27 cellular contexts compared by ENCODE assay signal in genomic region chr19:7912144-7912696, GRCh38. TPM values are rescaled to one million over a fixed set of nuclear protein-coding genes. Genes with fewer than 3 reads are reported as not detected.
DNase-seq lines count a peak whose midpoint lies in the region; ATAC-seq, FAIRE-seq and TF ChIP-seq lines count a peak whose summit lies in the region.
"Had no signal": no experiment of that assay in that cellular context is flagged by ENCODE, and none has a peak within 500 bp of the region (broad histone marks: within the 10 kb centered on the region; RNA-seq: fewer than 3 reads in every experiment).

No MANE protein-coding gene starts in this region.

- no peak overlapping the region for H3K27ac Mint-ChIP-seq in osteocyte (ENCODE audit: unreplicated experiment)
- H3K27ac Mint-ChIP-seq: CD4-positive, alpha-beta T cell had no signal

- peaks cover 0 to 15% (median under 1%) of the 10 kb centered on the region in 4 donors for H3K4me1 ChIP-seq in right lobe of liver
- peaks cover 16% of the 10 kb centered on the region for H3K4me1 ChIP-seq in HepG2 (ENCODE audit: insufficient read depth, low read length)

- H3K27me3 ChIP-seq in right lobe of liver, result no peaks in the 10 kb centered on the region
- H3K27me3 ChIP-seq in HepG2 (ENCODE audit: control insufficient read depth in 1 of 2, insufficient read depth in 2 of 2, low read length in 2 of 2), result no peaks in the 10 kb centered on the region

- H3K27ac ChIP-seq in right lobe of liver (no peak overlapping the region), HepG2 (ENCODE audit: extremely low read length, insufficient read depth, low read length) (no peak overlapping the region)

- in situ Hi-C loops in HepG2 (cut with HindIII; ENCODE audit: extremely low pct_ligation_motif_present, low pct_unique_long_range_greater_than_20kb), result no loop called here

- CTCF ChIA-PET in HepG2 (lab: Yijun Ruan, JAX; ENCODE audit: low intra/inter-chr PET ratio, low total read pairs), result no interaction called here

- H3K4me3 ChIP-seq in right lobe of liver (no peak overlapping the region), HepG2 (replicated peaks in 1 of 3; ENCODE audit: insufficient read depth in 1 of 3, low read depth in 2 of 3, low read length in 3 of 3) (no peak overlapping the region)

- POLR2A ChIA-PET in HepG2 (lab: Yijun Ruan, JAX), result interaction anchor here (1.9 to 2.6 kb wide), 2 partner anchors 8 to 9 kb away, joined by 6 to 8 read pairs; partner anchors contain the start of genes MAP2K7 and SNAPC2

- H3K4me2 ChIP-seq in HepG2 (ENCODE audit: low read depth, low read length), result no peak overlapping the region
- H3K4me2 ChIP-seq: SK-N-SH had no signal

- no peak for TF ChIP-seq EP300 in HepG2 (IDR thresholded peaks at IDR 0.05; ENCODE audit: low read depth in 2 of 2, low read length in 2 of 2)
- TF ChIP-seq EP300 in HepG2 (CRISPR knock-in tag; IDR thresholded peaks at IDR 0.05; ENCODE audit: borderline replicate concordance), result no peak

- H3K9me3 Mint-ChIP-seq in osteocyte (ENCODE audit: unreplicated experiment), result no peaks in the 10 kb centered on the region
- H3K9me3 Mint-ChIP-seq: CD4-positive, alpha-beta T cell had no signal

- TF ChIP-seq CTCF in right lobe of liver (IDR thresholded peaks at IDR 0.05) (no peak), HepG2 (CRISPR knock-in tag; IDR thresholded peaks at IDR 0.05) (no peak), osteocyte (IDR thresholded peaks at IDR 0.05) (no peak)

- H3K36me3 ChIP-seq in right lobe of liver (peaks cover 0 to 24% (median 8%) of the 10 kb centered on the region in 4 donors), HepG2 (replicated peaks in 1 of 2; ENCODE audit: control insufficient read depth in 1 of 2, insufficient read depth in 2 of 2, low read length in 2 of 2) (peaks cover 4 to 20% of the 10 kb centered on the region in 2 experiments; a peak in 3 of 5 replicates)

- H3K36me3 Mint-ChIP-seq in osteocyte (ENCODE audit: unreplicated experiment), result peaks cover 15% of the 10 kb centered on the region

- no peaks in the 10 kb centered on the region for H3K9me3 ChIP-seq in right lobe of liver
- no peaks in the 10 kb centered on the region for H3K9me3 ChIP-seq in HepG2 (ENCODE audit: low read length)
- H3K9me3 ChIP-seq: SK-N-SH had no signal

- TF ChIP-seq POLR2A in right lobe of liver (IDR thresholded peaks at IDR 0.05) (no peak), HepG2 (IDR thresholded peaks at IDR 0.05; ENCODE audit: insufficient read depth in 1 of 2, low read depth in 2 of 2, low read length in 2 of 2) (no peak)

- WGBS in right lobe of liver (ENCODE audit: insufficient coverage, low coverage, low lambda C conversion rate, missing lambda C conversion rate), result 100% methylated on average over 2 of the region's 31 CpGs
- WGBS in HepG2 (ENCODE audit: low lambda C conversion rate), result 97% methylated on average over 11 of the region's 31 CpGs

- no peak overlapping the region for H3K4me3 Mint-ChIP-seq in osteocyte (ENCODE audit: unreplicated experiment)

- intact Hi-C loops in right lobe of liver (cut with DNase I), result no loop called here
- intact Hi-C loops in HepG2 (cut with micrococcal nuclease; ENCODE audit: unreplicated experiment), result no loop called here
- intact Hi-C loops in left colon (cut with DNase I, micrococcal nuclease), result no loop called here
- intact Hi-C loops in sciatic nerve (cut with DNase I), result loop anchor here (5.0 kb wide), 1 partner anchor 1195 kb away; the partner anchor contains the start of gene OR7G2

- no peak for TF ChIP-seq RAD21 in HepG2 (CRISPR knock-in tag; IDR thresholded peaks at IDR 0.05)

- H3K27me3 Mint-ChIP-seq in osteocyte (ENCODE audit: unreplicated experiment), result peaks cover 6% of the 10 kb centered on the region

- no peak overlapping the region for H2AFZ ChIP-seq in HepG2 (ENCODE audit: low read length)

- no peak for FAIRE-seq in HepG2 (lab: Jason Lieb, UNC)
- FAIRE-seq: GM19239, H1, RCC 7860 had no signal

- H3K4me1 Mint-ChIP-seq in osteocyte (ENCODE audit: unreplicated experiment), result peaks cover 6% of the 10 kb centered on the region

- H3K79me2 ChIP-seq in HepG2 (ENCODE audit: insufficient read depth, low read length), result no peaks in the 10 kb centered on the region

- H4K20me1 ChIP-seq in HepG2 (ENCODE audit: insufficient read depth, low read length), result peaks cover 3% of the 10 kb centered on the region; the same call in 1 of the 2 replicates

- BruUV-seq in HepG2 (replicated peaks; lab: Mats Ljungman, UMichigan), result no TSS peak

- peak in 2 of 3 donors; percentile 51 to 52 for DNase-seq in right lobe of liver
- DNase-seq in HepG2 (ENCODE audit: low spot score), result no peak
- peak; percentile 4 to 26 for DNase-seq in left colon
- DNase-seq in sciatic nerve (ENCODE audit: low spot score), result peak; percentile 58
- DNase-seq in COR-L47 (lab: John Stamatoyannopoulos, UW), result no peak
- DNase-seq in NCI-H146 (lab: John Stamatoyannopoulos, UW), result no peak
- DNase-seq in osteocyte (ENCODE audit: extremely low spot score, unreplicated experiment), result no peak
- DNase-seq: 8988T; ACHN; CD4-positive, alpha-beta T cell; DMS53; Kasumi-1; MV-4-11; NCI-H1105; NCI-H1436 treated with DMSO at 0.1 percent for 48 hours; NCI-H1930; NCI-H2107; NCI-H446; NCI-H524 treated with DMSO at 0.1 percent for 48 hours; NCI-H774; SK-N-SH had no signal

- no peak for ATAC-seq in right lobe of liver
- ATAC-seq in HepG2, result no peak
- no peak for ATAC-seq in left colon
- no peak for ATAC-seq in sciatic nerve
- ATAC-seq: HCT116 had no signal

- H3K9ac ChIP-seq in HepG2 (ENCODE audit: insufficient read depth, low read depth, low read length), result no peak overlapping the region
- H3K9ac ChIP-seq: SK-N-SH had no signal

RNA-seq across cellular contexts. Expression of gene TGFBR3L, which starts 2.4 kb away (rescaled TPM):
- total RNA-seq in right lobe of liver (1 to 10 TPM in 3 of 6 experiments, under 1 TPM in 3; 0.42 to 2.9 (median 1.3) TPM), HepG2 (2016; rRNA removed; fragmentation: Illumina TruSeq; extraction: Trizol) (0.83 and 1.0 TPM in 2 replicates), left colon (under 1 TPM in 1 of 2 donors, not detected in 1; 0.53 TPM), sciatic nerve (not detected), osteocyte (2.3 and 2.6 TPM in 2 replicates)
- 3.2 and 3.7 TPM in 2 replicates for total RNA-seq in HepG2 (2016; cell fraction: cytosol; rRNA removed; fragmentation: Illumina TruSeq; extraction: Trizol; ENCODE audit: low read depth)
- total RNA-seq in HepG2 (2016; cell fraction: insoluble cytoplasmic fraction; rRNA removed; fragmentation: Illumina TruSeq; extraction: Trizol), result 0.56 and 1.1 TPM in 2 replicates
- 1.6 and 2.1 TPM in 2 replicates for total RNA-seq in HepG2 (2016; cell fraction: membrane; rRNA removed; fragmentation: Illumina TruSeq; extraction: Trizol)
- total RNA-seq in HepG2 (2016; cell fraction: nucleus; rRNA removed; fragmentation: Illumina TruSeq; extraction: Trizol), result 0.81 TPM in 1 of 2 replicates, not detected in the other
- polyA plus RNA-seq in HepG2 (2011; rRNA removed), result 0.14 and 0.20 TPM in 2 replicates
- polyA plus RNA-seq in HepG2 (2011; cell fraction: cytosol; rRNA removed), result 0.25 and 0.55 TPM in 2 replicates
- polyA plus RNA-seq in HepG2 (2011; cell fraction: nucleus; rRNA removed), result 1.0 and 1.6 TPM in 2 replicates
- polyA plus RNA-seq in HepG2 (2012), result 0.25 and 0.69 TPM in 2 replicates
- polyA plus RNA-seq in HepG2 (2016; cell fraction: cytosol; fragmentation: Illumina TruSeq; extraction: Trizol; ENCODE audit: low read depth), result 7.2 and 8.1 TPM in 2 replicates
- 0.49 and 1.4 TPM in 2 replicates for polyA plus RNA-seq in HepG2 (2016; cell fraction: insoluble cytoplasmic fraction; fragmentation: Illumina TruSeq; extraction: Trizol; ENCODE audit: low read depth)
- polyA plus RNA-seq in HepG2 (2016; cell fraction: membrane; fragmentation: Illumina TruSeq; extraction: Trizol; ENCODE audit: low read depth), result 4.1 and 4.2 TPM in 2 replicates
- polyA plus RNA-seq in HepG2 (2016; cell fraction: nucleus; fragmentation: Illumina TruSeq; extraction: Trizol; ENCODE audit: insufficient read depth, low read depth), result 0.90 and 1.3 TPM in 2 replicates
- 0.30 and 1.5 TPM in 2 replicates for polyA minus RNA-seq in HepG2 (2011; rRNA and poly(A)+ RNA removed; ENCODE audit: low replicate concordance)
- not detected in 2 replicates for polyA minus RNA-seq in HepG2 (2011; cell fraction: cytosol; rRNA and poly(A)+ RNA removed)
- polyA minus RNA-seq in HepG2 (2011; cell fraction: nucleus; rRNA and poly(A)+ RNA removed), result not detected in 2 replicates
- total RNA-seq: G401, HT-29 had no signal

RNA-seq across cellular contexts. Expression of gene SNAPC2, which starts 7.9 kb away (rescaled TPM):
- 1 to 10 TPM; 3.5 to 7.8 (median 5.2) TPM for total RNA-seq in right lobe of liver
- 9.5 and 10.2 TPM in 2 replicates for total RNA-seq in HepG2 (2016; rRNA removed; fragmentation: Illumina TruSeq; extraction: Trizol)
- total RNA-seq in HepG2 (2016; cell fraction: cytosol; rRNA removed; fragmentation: Illumina TruSeq; extraction: Trizol; ENCODE audit: low read depth), result 3.3 and 4.0 TPM in 2 replicates
- total RNA-seq in HepG2 (2016; cell fraction: insoluble cytoplasmic fraction; rRNA removed; fragmentation: Illumina TruSeq; extraction: Trizol), result 8.2 and 10.9 TPM in 2 replicates
- 6.9 and 7.4 TPM in 2 replicates for total RNA-seq in HepG2 (2016; cell fraction: membrane; rRNA removed; fragmentation: Illumina TruSeq; extraction: Trizol)
- 3.7 and 5.2 TPM in 2 replicates for total RNA-seq in HepG2 (2016; cell fraction: nucleus; rRNA removed; fragmentation: Illumina TruSeq; extraction: Trizol)
- 12.7 and 14.9 TPM in 2 replicates for polyA plus RNA-seq in HepG2 (2011; rRNA removed)
- polyA plus RNA-seq in HepG2 (2011; cell fraction: cytosol; rRNA removed), result 8.4 and 15.7 TPM in 2 replicates
- 12.8 and 13.8 TPM in 2 replicates for polyA plus RNA-seq in HepG2 (2011; cell fraction: nucleus; rRNA removed)
- 11.7 and 16.4 TPM in 2 replicates for polyA plus RNA-seq in HepG2 (2012)
- 3.7 and 4.1 TPM in 2 replicates for polyA plus RNA-seq in HepG2 (2016; cell fraction: cytosol; fragmentation: Illumina TruSeq; extraction: Trizol; ENCODE audit: low read depth)
- polyA plus RNA-seq in HepG2 (2016; cell fraction: insoluble cytoplasmic fraction; fragmentation: Illumina TruSeq; extraction: Trizol; ENCODE audit: low read depth), result 11.2 and 15.9 TPM in 2 replicates
- 6.9 and 8.4 TPM in 2 replicates for polyA plus RNA-seq in HepG2 (2016; cell fraction: membrane; fragmentation: Illumina TruSeq; extraction: Trizol; ENCODE audit: low read depth)
- 13.1 and 13.7 TPM in 2 replicates for polyA plus RNA-seq in HepG2 (2016; cell fraction: nucleus; fragmentation: Illumina TruSeq; extraction: Trizol; ENCODE audit: insufficient read depth, low read depth)
- 8.5 and 12.6 TPM in 2 replicates for polyA minus RNA-seq in HepG2 (2011; rRNA and poly(A)+ RNA removed; ENCODE audit: low replicate concordance)
- polyA minus RNA-seq in HepG2 (2011; cell fraction: cytosol; rRNA and poly(A)+ RNA removed), result 7.2 and 7.8 TPM in 2 replicates
- polyA minus RNA-seq in HepG2 (2011; cell fraction: nucleus; rRNA and poly(A)+ RNA removed), result 1.7 and 4.4 TPM in 2 replicates
- 10 to 100 TPM; 10.6 to 17.7 TPM for total RNA-seq in left colon
- total RNA-seq in sciatic nerve, result 14.9 TPM
- total RNA-seq in osteocyte, result 19.6 and 21.9 TPM in 2 replicates

RNA-seq across cellular contexts. Expression of gene MAP2K7, which starts 8.5 kb away (rescaled TPM):
- total RNA-seq in right lobe of liver, result 10 to 100 TPM in 5 of 6 experiments, 1 to 10 TPM in 1; 9.7 to 22.1 (median 15.6) TPM
- total RNA-seq in HepG2 (2016; rRNA removed; fragmentation: Illumina TruSeq; extraction: Trizol), result 8.7 and 10.8 TPM in 2 replicates
- 3.9 and 4.1 TPM in 2 replicates for total RNA-seq in HepG2 (2016; cell fraction: cytosol; rRNA removed; fragmentation: Illumina TruSeq; extraction: Trizol; ENCODE audit: low read depth)
- 7.6 and 11.7 TPM in 2 replicates for total RNA-seq in HepG2 (2016; cell fraction: insoluble cytoplasmic fraction; rRNA removed; fragmentation: Illumina TruSeq; extraction: Trizol)
- total RNA-seq in HepG2 (2016; cell fraction: membrane; rRNA removed; fragmentation: Illumina TruSeq; extraction: Trizol), result 11.5 and 13.1 TPM in 2 replicates
- total RNA-seq in HepG2 (2016; cell fraction: nucleus; rRNA removed; fragmentation: Illumina TruSeq; extraction: Trizol), result 8.3 and 8.5 TPM in 2 replicates
- polyA plus RNA-seq in HepG2 (2011; rRNA removed), result 9.0 and 14.8 TPM in 2 replicates
- 8.8 and 11.2 TPM in 2 replicates for polyA plus RNA-seq in HepG2 (2011; cell fraction: cytosol; rRNA removed)
- 42.0 and 50.6 TPM in 2 replicates for polyA plus RNA-seq in HepG2 (2011; cell fraction: nucleus; rRNA removed)
- polyA plus RNA-seq in HepG2 (2012), result 17.3 and 19.9 TPM in 2 replicates
- polyA plus RNA-seq in HepG2 (2016; cell fraction: cytosol; fragmentation: Illumina TruSeq; extraction: Trizol; ENCODE audit: low read depth), result 3.9 and 4.4 TPM in 2 replicates
- polyA plus RNA-seq in HepG2 (2016; cell fraction: insoluble cytoplasmic fraction; fragmentation: Illumina TruSeq; extraction: Trizol; ENCODE audit: low read depth), result 10.5 and 15.1 TPM in 2 replicates
- 8.5 and 10.6 TPM in 2 replicates for polyA plus RNA-seq in HepG2 (2016; cell fraction: membrane; fragmentation: Illumina TruSeq; extraction: Trizol; ENCODE audit: low read depth)
- polyA plus RNA-seq in HepG2 (2016; cell fraction: nucleus; fragmentation: Illumina TruSeq; extraction: Trizol; ENCODE audit: insufficient read depth, low read depth), result 25.7 and 31.5 TPM in 2 replicates
- polyA minus RNA-seq in HepG2 (2011; rRNA and poly(A)+ RNA removed; ENCODE audit: low replicate concordance), result 17.6 and 23.5 TPM in 2 replicates
- polyA minus RNA-seq in HepG2 (2011; cell fraction: cytosol; rRNA and poly(A)+ RNA removed), result 10.0 and 13.0 TPM in 2 replicates
- polyA minus RNA-seq in HepG2 (2011; cell fraction: nucleus; rRNA and poly(A)+ RNA removed), result 11.2 and 11.7 TPM in 2 replicates
- total RNA-seq in left colon, result 10 to 100 TPM; 27.0 to 29.2 TPM
- 34.0 TPM for total RNA-seq in sciatic nerve
- 34.4 and 42.1 TPM in 2 replicates for total RNA-seq in osteocyte

RNA-seq across cellular contexts. Expression of gene CTXN1, which starts 13.7 kb away (rescaled TPM):
- total RNA-seq in right lobe of liver, result under 1 TPM in 2 of 6 experiments, not detected in 4; 0.18 to 0.49 TPM
- total RNA-seq in HepG2 (2016; rRNA removed; fragmentation: Illumina TruSeq; extraction: Trizol), result 0.11 and 0.36 TPM in 2 replicates
- total RNA-seq in HepG2 (2016; cell fraction: cytosol; rRNA removed; fragmentation: Illumina TruSeq; extraction: Trizol; ENCODE audit: low read depth), result 0.35 and 0.71 TPM in 2 replicates
- total RNA-seq in HepG2 (2016; cell fraction: insoluble cytoplasmic fraction; rRNA removed; fragmentation: Illumina TruSeq; extraction: Trizol), result 0.15 and 0.26 TPM in 2 replicates
- total RNA-seq in HepG2 (2016; cell fraction: membrane; rRNA removed; fragmentation: Illumina TruSeq; extraction: Trizol), result 0.71 and 0.83 TPM in 2 replicates
- not detected in 2 replicates for total RNA-seq in HepG2 (2016; cell fraction: nucleus; rRNA removed; fragmentation: Illumina TruSeq; extraction: Trizol)
- polyA plus RNA-seq in HepG2 (2011; rRNA removed), result 0.12 TPM in 1 of 2 replicates, not detected in the other
- polyA plus RNA-seq in HepG2 (2011; cell fraction: cytosol; rRNA removed), result 0.09 and 0.27 TPM in 2 replicates
- 0.13 and 0.17 TPM in 2 replicates for polyA plus RNA-seq in HepG2 (2011; cell fraction: nucleus; rRNA removed)
- polyA plus RNA-seq in HepG2 (2012), result not detected in 2 replicates
- polyA plus RNA-seq in HepG2 (2016; cell fraction: cytosol; fragmentation: Illumina TruSeq; extraction: Trizol; ENCODE audit: low read depth), result 4.0 and 4.4 TPM in 2 replicates
- 1.2 and 1.6 TPM in 2 replicates for polyA plus RNA-seq in HepG2 (2016; cell fraction: insoluble cytoplasmic fraction; fragmentation: Illumina TruSeq; extraction: Trizol; ENCODE audit: low read depth)
- 3.9 and 4.4 TPM in 2 replicates for polyA plus RNA-seq in HepG2 (2016; cell fraction: membrane; fragmentation: Illumina TruSeq; extraction: Trizol; ENCODE audit: low read depth)
- 0.75 and 1.4 TPM in 2 replicates for polyA plus RNA-seq in HepG2 (2016; cell fraction: nucleus; fragmentation: Illumina TruSeq; extraction: Trizol; ENCODE audit: insufficient read depth, low read depth)
- 0.12 and 1.4 TPM in 2 replicates for polyA minus RNA-seq in HepG2 (2011; rRNA and poly(A)+ RNA removed; ENCODE audit: low replicate concordance)
- 0.62 TPM in 1 of 2 replicates, not detected in the other for polyA minus RNA-seq in HepG2 (2011; cell fraction: cytosol; rRNA and poly(A)+ RNA removed)
- polyA minus RNA-seq in HepG2 (2011; cell fraction: nucleus; rRNA and poly(A)+ RNA removed), result 0.39 TPM in 1 of 2 replicates, not detected in the other
- total RNA-seq in left colon, result 1 to 10 TPM in 1 of 2 donors, under 1 TPM in 1; 0.61 to 5.1 TPM
- 1.5 TPM for total RNA-seq in sciatic nerve
- 28.7 and 28.8 TPM in 2 replicates for total RNA-seq in osteocyte
- total RNA-seq: CD4-positive, alpha-beta T cell had no signal

RNA-seq across cellular contexts. Expression of gene LRRC8E, which starts 23.9 kb away (rescaled TPM):
- total RNA-seq in right lobe of liver (1 to 10 TPM; 1.5 to 9.6 (median 3.5) TPM), HepG2 (2016; rRNA removed; fragmentation: Illumina TruSeq; extraction: Trizol) (4.0 and 8.0 TPM in 2 replicates), left colon (1 to 10 TPM; 2.7 to 3.1 TPM), sciatic nerve (0.09 TPM), osteocyte (3.3 and 3.5 TPM in 2 replicates)
- total RNA-seq in HepG2 (2016; cell fraction: cytosol; rRNA removed; fragmentation: Illumina TruSeq; extraction: Trizol; ENCODE audit: low read depth), result 0.97 and 1.0 TPM in 2 replicates
- total RNA-seq in HepG2 (2016; cell fraction: insoluble cytoplasmic fraction; rRNA removed; fragmentation: Illumina TruSeq; extraction: Trizol), result 4.0 and 9.1 TPM in 2 replicates
- total RNA-seq in HepG2 (2016; cell fraction: membrane; rRNA removed; fragmentation: Illumina TruSeq; extraction: Trizol), result 2.2 and 3.4 TPM in 2 replicates
- total RNA-seq in HepG2 (2016; cell fraction: nucleus; rRNA removed; fragmentation: Illumina TruSeq; extraction: Trizol), result 7.5 and 8.2 TPM in 2 replicates
- polyA plus RNA-seq in HepG2 (2011; rRNA removed), result 10.3 and 14.6 TPM in 2 replicates
- polyA plus RNA-seq in HepG2 (2011; cell fraction: cytosol; rRNA removed), result 6.6 and 7.8 TPM in 2 replicates
- polyA plus RNA-seq in HepG2 (2011; cell fraction: nucleus; rRNA removed), result 7.6 and 8.4 TPM in 2 replicates
- polyA plus RNA-seq in HepG2 (2012), result 10.1 and 12.0 TPM in 2 replicates
- 0.41 and 0.42 TPM in 2 replicates for polyA plus RNA-seq in HepG2 (2016; cell fraction: cytosol; fragmentation: Illumina TruSeq; extraction: Trizol; ENCODE audit: low read depth)
- 2.8 and 3.6 TPM in 2 replicates for polyA plus RNA-seq in HepG2 (2016; cell fraction: insoluble cytoplasmic fraction; fragmentation: Illumina TruSeq; extraction: Trizol; ENCODE audit: low read depth)
- 0.65 and 1.00 TPM in 2 replicates for polyA plus RNA-seq in HepG2 (2016; cell fraction: membrane; fragmentation: Illumina TruSeq; extraction: Trizol; ENCODE audit: low read depth)
- polyA plus RNA-seq in HepG2 (2016; cell fraction: nucleus; fragmentation: Illumina TruSeq; extraction: Trizol; ENCODE audit: insufficient read depth, low read depth), result 8.0 and 10.3 TPM in 2 replicates
- polyA minus RNA-seq in HepG2 (2011; rRNA and poly(A)+ RNA removed; ENCODE audit: low replicate concordance), result 13.5 and 26.2 TPM in 2 replicates
- polyA minus RNA-seq in HepG2 (2011; cell fraction: cytosol; rRNA and poly(A)+ RNA removed), result 10.5 and 13.4 TPM in 2 replicates
- polyA minus RNA-seq in HepG2 (2011; cell fraction: nucleus; rRNA and poly(A)+ RNA removed), result 5.5 and 7.0 TPM in 2 replicates
- total RNA-seq: CD4-positive, alpha-beta T cell; G401 had no signal

Comparison
In these comparisons a context has a peak if more than half of its experiments do, and no peak if none do; other contexts are left out.
1. DNase-seq: peak in right lobe of liver (2 of 3), left colon (2 of 2) and sciatic nerve (single experiment); none in HepG2 (single experiment), COR-L47 (single experiment), NCI-H146 (single experiment) and osteocyte (single experiment).